Comparison of ENCODE assay signal across 26 cellular contexts in the genomic region with DNA sequence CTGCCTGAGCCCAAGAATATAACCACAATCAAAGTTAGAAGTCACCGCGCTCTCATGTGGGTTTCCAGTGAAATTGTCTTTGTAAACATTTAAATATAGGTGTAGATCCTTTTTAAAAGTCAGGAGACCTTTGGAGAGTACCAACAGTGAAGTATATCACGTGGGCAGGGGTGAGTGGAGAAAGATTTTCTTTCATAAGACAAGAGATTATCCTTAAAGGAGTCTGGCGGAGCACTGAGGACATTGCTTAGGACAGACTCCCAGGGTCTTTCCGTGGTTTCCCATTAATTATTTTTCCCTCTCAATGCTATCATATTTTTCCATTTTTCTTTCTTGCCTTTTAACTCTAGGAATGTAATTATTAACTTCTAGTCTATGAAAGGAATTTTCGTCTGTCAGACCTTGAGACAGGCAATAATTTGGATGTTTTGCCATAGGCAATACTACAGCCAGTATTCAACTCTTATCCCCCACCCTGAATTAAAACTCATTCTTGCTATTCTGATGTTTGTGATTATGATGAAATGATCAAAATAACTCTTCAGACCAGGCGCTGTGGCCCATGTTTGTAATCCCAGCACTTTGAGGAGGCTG.
"Had no signal": no experiment of that assay in that cellular context is flagged by ENCODE, and none has a peak within 500 bp of the region (broad histone marks: within the 10 kb centered on the region; RNA-seq: fewer than 3 reads in every experiment).

No MANE protein-coding gene starts in this region.

- DNase-seq: activated CD4-positive, alpha-beta T cell treated with anti-CD3 and anti-CD28 coated beads for 36 hours; activated CD4-positive, alpha-beta T cell treated with anti-CD3 and anti-CD28 coated beads, Interleukin-2, amount 50 U/mL, for 48 hours; activated CD4-positive, CD25-positive, alpha-beta regulatory T cell; activated CD8-positive, alpha-beta memory T cell treated with anti-CD3 and anti-CD28 coated beads for 24 hours; activated effector memory CD4-positive, alpha-beta T cell treated with Interleukin-2 at 50 U/mL for 16 hours; activated naive CD4-positive, alpha-beta T cell treated with Interleukin-2 at 50 U/mL for 16 hours; adrenal gland; aorta; cerebellar nuclear complex; effector memory CD8-positive, alpha-beta T cell; erythroblast; gastrocnemius medialis; glutamatergic neuron; islet precursor cell; left colon; right cardiac atrium; stimulated activated CD4-positive, alpha-beta T cell treated with anti-CD3 and anti-CD28 coated beads, Interleukin-2, amount 100 ng/mL, for 48 hours; stimulated activated naive CD4-positive, alpha-beta T cell treated with Interleukin-2 at 50 U/mL for 16 hours; T-helper 1 cell; testis; upper lobe of left lung had no signal

- H3K36me3 ChIP-seq: adrenal gland, cardiac muscle cell, gastrocnemius medialis, vagina had no signal

- H3K79me2 ChIP-seq: parathyroid adenoma had no signal

- H3K4me3 ChIP-seq: adrenal gland, cardiac muscle cell, coronary artery, gastrocnemius medialis, testis, upper lobe of left lung, vagina had no signal

- H3K27ac ChIP-seq: adrenal gland, cardiac muscle cell, coronary artery, gastrocnemius medialis, parathyroid adenoma, testis, upper lobe of left lung, vagina had no signal

- H3K27me3 ChIP-seq: adrenal gland, cardiac muscle cell, gastrocnemius medialis, testis, upper lobe of left lung, vagina had no signal

- H2AFZ ChIP-seq: parathyroid adenoma had no signal

- H3K4me1 ChIP-seq: adrenal gland, parathyroid adenoma had no signal

- H3K9me3 ChIP-seq: adrenal gland, gastrocnemius medialis, testis, upper lobe of left lung, vagina had no signal

- ATAC-seq: activated CD4-positive, alpha-beta T cell treated with anti-CD3 and anti-CD28 coated beads for 36 hours; effector memory CD8-positive, alpha-beta T cell; gastrocnemius medialis; left colon; natural killer cell treated with Interleukin-12 subunit alpha and Interleukin-12 subunit beta and Interleukin-15 and Interleukin-18, amount 100 ng/mL, for 72 hours had no signal

- H3K9ac ChIP-seq: parathyroid adenoma had no signal
